8 cellular contexts compared by ENCODE assay signal in the genomic region with DNA sequence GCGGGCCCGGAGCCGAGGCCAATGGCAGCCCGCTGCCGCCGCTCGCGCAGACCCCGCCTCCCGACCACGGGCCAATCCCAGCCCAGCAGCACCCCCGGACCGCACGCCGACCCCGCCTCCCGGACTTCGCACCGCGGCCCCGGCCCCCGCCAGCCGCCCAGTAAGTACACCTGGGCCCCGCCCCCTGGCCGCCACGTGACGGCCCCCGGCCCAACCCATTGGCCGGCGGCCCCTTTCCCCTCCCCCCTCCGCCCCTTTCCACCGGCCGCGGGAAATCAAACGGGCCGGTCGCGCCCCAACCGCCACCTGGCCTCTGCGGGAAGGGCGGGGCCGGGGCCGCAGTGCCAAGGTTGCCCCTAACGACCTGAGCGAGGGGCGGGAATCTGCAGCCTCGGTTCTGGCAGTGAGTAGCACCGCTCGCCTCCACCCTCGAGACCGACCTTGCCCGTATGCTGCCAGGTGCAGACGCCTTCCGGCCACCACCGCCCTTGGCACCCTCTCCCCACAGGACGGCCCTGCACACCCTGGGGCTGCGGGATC. TPM values are rescaled to one million over a fixed set of nuclear protein-coding genes. Genes with fewer than 3 reads are reported as not detected.
DNase-seq lines count a peak whose midpoint lies in the region; ATAC-seq, FAIRE-seq and TF ChIP-seq lines count a peak whose summit lies in the region.

Gene YBX2, minus strand, starts transcription at position 26 of the 540 bp plus-strand sequence. CDS start 139 bp downstream, outside the sequence.

- peak; percentile 68 for DNase-seq in GM03348 (ENCODE audit: low spot score)
- DNase-seq in NCI-H1048 (lab: John Stamatoyannopoulos, UW), result peak; percentile 94
- peak; percentile 66 for DNase-seq in T-helper 9 cell
- DNase-seq in kidney, result peak; percentile 91
- DNase-seq in stimulated activated CD4-positive, alpha-beta T cell treated with anti-CD3 and anti-CD28 coated beads, Interleukin-4, amount 100 ng/mL, for 4 hours, result peak; percentile 70 to 78

- no peak for FAIRE-seq in kidney (lab: Jason Lieb, UNC)

- no peak within 1 kb of the TSS for H3K27ac ChIP-seq in kidney (ENCODE audit: low read depth in 2 of 2, low read length in 2 of 2)

- peak within 1 kb of the TSS; percentile 79 to 83 (median 80) for H3K4me3 Mint-ChIP-seq in brain

- no peaks in the 10 kb centered on the region for H3K36me3 ChIP-seq in kidney (ENCODE audit: control insufficient read depth in 1 of 2, insufficient read depth in 2 of 2, low read length in 2 of 2)

- peaks cover 30% of the 10 kb centered on the region for H3K4me1 Mint-ChIP-seq in brain

- H3K9me3 Mint-ChIP-seq in brain, result peaks cover 0 to 4% (median 0%) of the 10 kb centered on the region in 5 experiments

- H3K9ac ChIP-seq in kidney (ENCODE audit: low read length in 2 of 2), result no peak within 1 kb of the TSS

- H3K36me3 Mint-ChIP-seq in brain, result no peaks in the 10 kb centered on the region

- peaks cover 77% of the 10 kb centered on the region for H3K27me3 Mint-ChIP-seq in brain

- H3K9me3 ChIP-seq in kidney (ENCODE audit: control insufficient read depth in 1 of 2, low read length in 2 of 2), result no peaks in the 10 kb centered on the region

- no peak within 1 kb of the TSS for H3K4me3 ChIP-seq in kidney (ENCODE audit: low read length in 2 of 2)

- TF ChIP-seq CTCF in brain (conservative IDR thresholded peaks at IDR 0.05), result no peak
- no peak for TF ChIP-seq CTCF in kidney (IDR thresholded peaks at IDR 0.05; ENCODE audit: borderline replicate concordance, extremely low read depth, insufficient read depth)

- peak within 1 kb of the TSS in 1 of 5 experiments; percentile 37 for H3K27ac Mint-ChIP-seq in brain

- intact Hi-C loops in kidney (cut with DNase I), result no loop called here

- peaks cover 14 to 15% of the 10 kb centered on the region in 2 donors for H3K4me1 ChIP-seq in kidney (ENCODE audit: control insufficient read depth in 1 of 2, insufficient read depth in 1 of 2, low read depth in 1 of 2, low read length in 2 of 2)

- no peak for ATAC-seq in GM19463 (IDR thresholded peaks at IDR 0.05; ENCODE audit: unreplicated experiment)
- ATAC-seq in GM19351 (IDR thresholded peaks at IDR 0.05; ENCODE audit: unreplicated experiment), result no peak

RNA-seq across cellular contexts. Expression of gene YBX2, which starts in this region (rescaled TPM):
- 41.4 TPM for polyA plus RNA-seq in brain (ENCODE audit: insufficient read depth, low read depth, low replicate concordance)
- 1.3 TPM for total RNA-seq in kidney
- polyA plus RNA-seq in kidney (ENCODE audit: insufficient read depth, low read depth, low replicate concordance), result 3.3 TPM
